ENCODE assay signal across 22 cellular contexts in the genomic region with DNA sequence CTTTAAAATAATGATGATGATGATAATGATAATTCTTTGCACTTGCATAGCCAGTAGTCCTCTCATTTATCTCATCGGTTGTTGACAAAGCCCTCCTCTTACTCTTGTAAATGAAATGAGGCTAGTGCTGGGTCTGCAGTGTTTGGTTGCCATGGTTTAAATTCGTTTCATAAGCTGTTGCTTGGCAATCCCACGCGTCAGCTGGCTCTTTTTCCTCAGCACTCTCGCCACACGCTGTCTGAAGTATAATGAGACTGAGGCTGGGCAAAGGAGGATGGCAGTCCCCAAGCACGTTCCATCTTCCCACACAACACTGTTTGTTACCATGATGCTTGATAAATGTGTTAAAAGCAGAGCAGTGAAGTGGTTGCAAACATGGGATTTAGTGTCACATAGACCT. TPM values are rescaled to one million over a fixed set of nuclear protein-coding genes. Genes with fewer than 3 reads are reported as not detected.
DNase-seq lines count a peak whose midpoint lies in the region; ATAC-seq and TF ChIP-seq lines count a peak whose summit lies in the region.
"Had no signal": no experiment of that assay in that cellular context is flagged by ENCODE, and none has a peak within 500 bp of the region (broad histone marks: within the 10 kb centered on the region; RNA-seq: fewer than 3 reads in every experiment).

No MANE protein-coding gene starts in this region.

- ATAC-seq in HG02610 (IDR thresholded peaks at IDR 0.05; ENCODE audit: unreplicated experiment) (no peak), HG03442 (IDR thresholded peaks at IDR 0.05; ENCODE audit: unreplicated experiment) (no peak)
- ATAC-seq: gastroesophageal sphincter, GM12878, natural killer cell had no signal

- DNase-seq in COR-L47 (lab: John Stamatoyannopoulos, UW) (peak; percentile 67), NCI-H1436 treated with DMSO at 0.1 percent for 48 hours (lab: John Stamatoyannopoulos, UW) (peak; percentile 81), NCI-H748 treated with DMSO at 0.1 percent for 48 hours (lab: John Stamatoyannopoulos, UW) (peak; percentile 91), medulla oblongata (ENCODE audit: extremely low spot score) (peak; percentile 48), HK-2 (ENCODE audit: unreplicated experiment) (no peak), mesothelial cell of epicardium (ENCODE audit: low spot score in 2 of 2, unreplicated experiment in 2 of 2) (no peak)
- DNase-seq: ACHN; activated CD4-positive, alpha-beta T cell treated with anti-CD3 and anti-CD28 coated beads for 48 hours; activated naive CD4-positive, alpha-beta T cell treated with Interleukin-2 at 50 U/mL for 16 hours; CD4-positive, alpha-beta memory T cell; colonic mucosa; H9; natural killer cell; NCI-H510A treated with DMSO at 0.1 percent for 48 hours had no signal

- no peaks in the 10 kb centered on the region for H3K27me3 Mint-ChIP-seq in mesothelial cell of epicardium (ENCODE audit: low read depth)
- H3K27me3 Mint-ChIP-seq: stimulated activated naive CD8-positive, alpha-beta T cell treated with anti-CD3 and anti-CD28 coated beads, Interleukin-15, Interleukin-2, amounts not matched to agents 100 ng/mL and 50 ng/mL, for 24 hours had no signal

- no peak for TF ChIP-seq CTCF in mesothelial cell of epicardium (IDR thresholded peaks at IDR 0.05; ENCODE audit: unreplicated experiment)

- H3K27ac Mint-ChIP-seq in mesothelial cell of epicardium = no peak overlapping the region
- H3K27ac Mint-ChIP-seq: CD4-positive, alpha-beta memory T cell; H9; natural killer cell; stimulated activated naive CD8-positive, alpha-beta T cell treated with anti-CD3 and anti-CD28 coated beads, Interleukin-15, Interleukin-2, amounts not matched to agents 100 ng/mL and 50 ng/mL, for 24 hours had no signal

- H3K9me3 Mint-ChIP-seq in mesothelial cell of epicardium = peaks cover 41% of the 10 kb centered on the region
- H3K9me3 Mint-ChIP-seq: CD4-positive, alpha-beta memory T cell; natural killer cell; stimulated activated naive CD8-positive, alpha-beta T cell treated with anti-CD3 and anti-CD28 coated beads, Interleukin-15, Interleukin-2, amounts not matched to agents 100 ng/mL and 50 ng/mL, for 24 hours had no signal

- H3K4me3 Mint-ChIP-seq in mesothelial cell of epicardium = no peak overlapping the region
- H3K4me3 Mint-ChIP-seq: CD4-positive, alpha-beta memory T cell; H9; natural killer cell; stimulated activated naive CD8-positive, alpha-beta T cell treated with anti-CD3 and anti-CD28 coated beads, Interleukin-15, Interleukin-2, amounts not matched to agents 100 ng/mL and 50 ng/mL, for 24 hours had no signal

- no peaks in the 10 kb centered on the region for H3K36me3 Mint-ChIP-seq in mesothelial cell of epicardium
- H3K36me3 Mint-ChIP-seq: CD4-positive, alpha-beta memory T cell; natural killer cell had no signal

- H3K4me1 Mint-ChIP-seq in mesothelial cell of epicardium = peaks cover 20% of the 10 kb centered on the region
- H3K4me1 Mint-ChIP-seq: H9, natural killer cell had no signal

RNA-seq across cellular contexts. Expression of a gene that starts 15.5 kb away (rescaled TPM):
- total RNA-seq in mesothelial cell of epicardium = 0.60 to 0.67 TPM in 2 of 3 replicates, not detected in the other
- total RNA-seq: astrocyte; CD4-positive, alpha-beta memory T cell; colonic mucosa; epithelial cell of proximal tubule; GM12878; lung; natural killer cell had no signal

RNA-seq across cellular contexts. Expression of a gene that starts 34.7 kb away (rescaled TPM):
- 16.6 to 17.2 TPM (median 16.7 TPM) in 3 replicates for total RNA-seq in mesothelial cell of epicardium

Comparison
In these comparisons a context has a peak if more than half of its experiments do, and no peak if none do; other contexts are left out.
1. DNase-seq: peak in COR-L47 (single experiment), NCI-H1436 treated with DMSO at 0.1 percent for 48 hours (single experiment), NCI-H748 treated with DMSO at 0.1 percent for 48 hours (single experiment) and medulla oblongata (single experiment); none in HK-2 (single experiment) and mesothelial cell of epicardium (0 of 2).